In genomic region chr1:28882009-28882628, GRCh38 we compare ENCODE assay signal across 1 cellular context.
TF ChIP-seq lines count a peak whose summit lies in the region.

No MANE protein-coding gene starts in this region.

TF ChIP-seq in K562, 482 proteins besides CTCF, POLR2A, EP300 and RAD21 (continued from another document and continues in another):
- TF ChIP-seq PKNOX1 (IDR thresholded peaks at IDR 0.05) (peak; percentile 75), SOX6 (IDR thresholded peaks at IDR 0.05) (peak; percentile 67), RB1 (IDR thresholded peaks at IDR 0.05; ENCODE audit: low read depth) (peak; percentile 93), MTA3 (IDR thresholded peaks at IDR 0.05; ENCODE audit: borderline replicate concordance) (peak; percentile 88; the same call in 1 of the 2 replicates), HDAC1 (IDR thresholded peaks at IDR 0.05) (peak; percentile 74 to 95; a peak in 3 of 4 replicates), KDM2B (CRISPR knock-in tag; IDR thresholded peaks at IDR 0.05) (no peak), TCF7L2 (IDR thresholded peaks at IDR 0.05; ENCODE audit: low read depth, low read length) (0 out of 2 replicates have a peak, but pooled peaks have one; percentile 41), NR3C1 (CRISPR knock-in tag; IDR thresholded peaks at IDR 0.05) (no peak), TEAD4 (IDR thresholded peaks at IDR 0.05; ENCODE audit: low read length) (peak; percentile 77), TEAD4 (CRISPR knock-in tag; IDR thresholded peaks at IDR 0.05; ENCODE audit: borderline replicate concordance) (no peak), MYC (IDR thresholded peaks at IDR 0.05; ENCODE audit: low read depth, low read length) (peak; percentile 77; the same call in 1 of the 2 replicates), MYC (CRISPR knock-in tag; IDR thresholded peaks at IDR 0.05; ENCODE audit: borderline replicate concordance, low read depth) (no peak), HIVEP1 (CRISPR knock-in tag; IDR thresholded peaks at IDR 0.05) (no peak; the same call in 1 of the 2 replicates), E2F5 (CRISPR knock-in tag; IDR thresholded peaks at IDR 0.05) (no peak), XRCC5 (IDR thresholded peaks at IDR 0.05; ENCODE audit: low read depth, low read length) (peak; percentile 96), PHB2 (IDR thresholded peaks at IDR 0.05; ENCODE audit: low read depth) (peak; percentile 36), MLLT1 (IDR thresholded peaks at IDR 0.05) (peak; percentile 63 to 96), SIN3B (IDR thresholded peaks at IDR 0.05; ENCODE audit: low read depth) (peak; percentile 16; the same call in 1 of the 2 replicates), ZBTB7A (IDR thresholded peaks at IDR 0.05; ENCODE audit: borderline replicate concordance, control insufficient read depth, low read depth, low read length) (peak; percentile 38; the same call in 1 of the 2 replicates), SMARCA5 (IDR thresholded peaks at IDR 0.05) (peak; percentile 98), NEUROD1 (IDR thresholded peaks at IDR 0.05; ENCODE audit: borderline replicate concordance, low read depth, low read length, partially characterized antibody) (peak; percentile 61), DLX4 (CRISPR knock-in tag; IDR thresholded peaks at IDR 0.05) (no peak), NRF1 (conservative IDR thresholded peaks at IDR 0.05 in 1 of 2, IDR thresholded peaks at IDR 0.05 in 1 of 2) (peak; percentile 2 to 54; a peak in 3 of 4 replicates), DEAF1 (CRISPR knock-in tag; IDR thresholded peaks at IDR 0.05) (peak; percentile 99), ATF6 (CRISPR knock-in tag; IDR thresholded peaks at IDR 0.05) (peak; percentile 89), NBN (IDR thresholded peaks at IDR 0.05; ENCODE audit: low read depth) (peak; percentile 97), HBP1 (CRISPR knock-in tag; IDR thresholded peaks at IDR 0.05) (peak; percentile 79; the same call in 1 of the 2 replicates), ATF1 (CRISPR knock-in tag; IDR thresholded peaks at IDR 0.05) (no peak), ATF1 (tag; IDR thresholded peaks at IDR 0.05) (peak; percentile 67), CHD2 (IDR thresholded peaks at IDR 0.05; ENCODE audit: low read depth, low read length) (no peak), ZNF224 (CRISPR knock-in tag; IDR thresholded peaks at IDR 0.05) (no peak), BRD9 (IDR thresholded peaks at IDR 0.05; ENCODE audit: low read depth, partially characterized antibody) (peak; percentile 88), BHLHE40 (IDR thresholded peaks at IDR 0.05; ENCODE audit: low read length) (peak; percentile 58), STAT5A (IDR thresholded peaks at IDR 0.05; ENCODE audit: borderline replicate concordance, low read length) (peak; percentile 73), HDGF (IDR thresholded peaks at IDR 0.05) (peak; percentile 100), ZNF695 (CRISPR knock-in tag; IDR thresholded peaks at IDR 0.05) (no peak), ELF4 (CRISPR knock-in tag; IDR thresholded peaks at IDR 0.05) (peak; percentile 85), ELF2 (CRISPR knock-in tag; IDR thresholded peaks at IDR 0.05) (peak; percentile 71; the same call in 1 of the 2 replicates), GABPA (tag; conservative IDR thresholded peaks at IDR 0.05; ENCODE audit: low read depth) (peak; percentile 84), ZNF311 (CRISPR knock-in tag; IDR thresholded peaks at IDR 0.05) (no peak), NR1H2 (CRISPR knock-in tag; IDR thresholded peaks at IDR 0.05) (no peak), MEIS2 (IDR thresholded peaks at IDR 0.05; ENCODE audit: partially characterized antibody) (peak; percentile 83), BRF2 (IDR thresholded peaks at IDR 0.05; ENCODE audit: borderline replicate concordance, insufficient read depth, insufficient read length) (no peak), CC2D1A (IDR thresholded peaks at IDR 0.05) (peak; percentile 98), ZNF766 (CRISPR knock-in tag; conservative IDR thresholded peaks at IDR 0.05) (0 out of 2 replicates have a peak, but pooled peaks have one; percentile 49), MCM2 (IDR thresholded peaks at IDR 0.05; ENCODE audit: low read depth) (no peak), TCF15 (CRISPR knock-in tag; IDR thresholded peaks at IDR 0.05) (peak; percentile 42; the same call in 1 of the 2 replicates), NFE2L1 (tag; IDR thresholded peaks at IDR 0.05; ENCODE audit: borderline replicate concordance, low read depth) (no peak), CBFA2T2 (conservative IDR thresholded peaks at IDR 0.05) (peak; percentile 87), RAD51 (IDR thresholded peaks at IDR 0.05; ENCODE audit: borderline replicate concordance, low read depth) (peak; percentile 52), ARID2 (IDR thresholded peaks at IDR 0.05) (peak; percentile 100)
- TF ChIP-seq, protein P1, sequence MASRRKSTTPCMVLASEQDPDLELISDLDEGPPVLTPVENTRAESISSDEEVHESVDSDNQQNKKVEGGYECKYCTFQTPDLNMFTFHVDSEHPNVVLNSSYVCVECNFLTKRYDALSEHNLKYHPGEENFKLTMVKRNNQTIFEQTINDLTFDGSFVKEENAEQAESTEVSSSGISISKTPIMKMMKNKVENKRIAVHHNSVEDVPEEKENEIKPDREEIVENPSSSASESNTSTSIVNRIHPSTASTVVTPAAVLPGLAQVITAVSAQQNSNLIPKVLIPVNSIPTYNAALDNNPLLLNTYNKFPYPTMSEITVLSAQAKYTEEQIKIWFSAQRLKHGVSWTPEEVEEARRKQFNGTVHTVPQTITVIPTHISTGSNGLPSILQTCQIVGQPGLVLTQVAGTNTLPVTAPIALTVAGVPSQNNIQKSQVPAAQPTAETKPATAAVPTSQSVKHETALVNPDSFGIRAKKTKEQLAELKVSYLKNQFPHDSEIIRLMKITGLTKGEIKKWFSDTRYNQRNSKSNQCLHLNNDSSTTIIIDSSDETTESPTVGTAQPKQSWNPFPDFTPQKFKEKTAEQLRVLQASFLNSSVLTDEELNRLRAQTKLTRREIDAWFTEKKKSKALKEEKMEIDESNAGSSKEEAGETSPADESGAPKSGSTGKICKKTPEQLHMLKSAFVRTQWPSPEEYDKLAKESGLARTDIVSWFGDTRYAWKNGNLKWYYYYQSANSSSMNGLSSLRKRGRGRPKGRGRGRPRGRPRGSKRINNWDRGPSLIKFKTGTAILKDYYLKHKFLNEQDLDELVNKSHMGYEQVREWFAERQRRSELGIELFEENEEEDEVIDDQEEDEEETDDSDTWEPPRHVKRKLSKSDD (conservative IDR thresholded peaks at IDR 0.05; ENCODE audit: low read length): peak; percentile 88
- TF ChIP-seq, protein P2, sequence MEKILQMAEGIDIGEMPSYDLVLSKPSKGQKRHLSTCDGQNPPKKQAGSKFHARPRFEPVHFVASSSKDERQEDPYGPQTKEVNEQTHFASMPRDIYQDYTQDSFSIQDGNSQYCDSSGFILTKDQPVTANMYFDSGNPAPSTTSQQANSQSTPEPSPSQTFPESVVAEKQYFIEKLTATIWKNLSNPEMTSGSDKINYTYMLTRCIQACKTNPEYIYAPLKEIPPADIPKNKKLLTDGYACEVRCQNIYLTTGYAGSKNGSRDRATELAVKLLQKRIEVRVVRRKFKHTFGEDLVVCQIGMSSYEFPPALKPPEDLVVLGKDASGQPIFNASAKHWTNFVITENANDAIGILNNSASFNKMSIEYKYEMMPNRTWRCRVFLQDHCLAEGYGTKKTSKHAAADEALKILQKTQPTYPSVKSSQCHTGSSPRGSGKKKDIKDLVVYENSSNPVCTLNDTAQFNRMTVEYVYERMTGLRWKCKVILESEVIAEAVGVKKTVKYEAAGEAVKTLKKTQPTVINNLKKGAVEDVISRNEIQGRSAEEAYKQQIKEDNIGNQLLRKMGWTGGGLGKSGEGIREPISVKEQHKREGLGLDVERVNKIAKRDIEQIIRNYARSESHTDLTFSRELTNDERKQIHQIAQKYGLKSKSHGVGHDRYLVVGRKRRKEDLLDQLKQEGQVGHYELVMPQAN (IDR thresholded peaks at IDR 0.05; ENCODE audit: borderline replicate concordance): peak; percentile 53; the same call in 1 of the 2 replicates
